Comparison of ENCODE assay signal across 38 cellular contexts in the genomic region with DNA sequence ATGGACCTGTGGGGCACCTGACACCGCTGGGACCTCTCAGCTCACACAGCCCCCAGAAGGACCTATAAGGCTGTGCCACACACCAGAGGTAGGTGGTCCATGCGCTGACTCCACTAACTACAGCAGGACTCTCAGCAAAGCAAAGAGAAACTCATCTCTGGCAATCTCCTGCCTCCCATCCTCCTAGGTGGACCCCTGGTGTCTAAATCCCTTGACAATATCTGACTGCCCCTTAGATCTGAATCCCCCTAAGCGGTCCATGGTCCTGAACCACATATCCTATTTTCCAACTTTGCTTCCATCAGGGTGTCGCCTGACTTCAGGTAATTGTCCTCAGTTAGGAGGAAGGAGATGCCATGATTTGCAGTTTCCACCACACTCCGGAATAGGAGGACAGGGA.
"Had no signal": no experiment of that assay in that cellular context is flagged by ENCODE, and none has a peak within 500 bp of the region (broad histone marks: within the 10 kb centered on the region; RNA-seq: fewer than 3 reads in every experiment).

No MANE protein-coding gene starts in this region.

- H3K4me1 Mint-ChIP-seq: activated naive CD4-positive, alpha-beta T cell treated with anti-CD3 and anti-CD28 coated beads, Interleukin-2, amount 10 ng/mL, durations not matched to agents 7 days and 5 days; activated naive CD4-positive, alpha-beta T cell treated with anti-CD3 and anti-CD28 coated beads, Interleukin-2, amount 50 U/mL, for 24 hours; activated naive CD8-positive, alpha-beta T cell treated with anti-CD3 and anti-CD28 coated beads for 36 hours; activated naive CD8-positive, alpha-beta T cell treated with anti-CD3 and anti-CD28 coated beads, Interleukin-2, amount 50 U/mL, for 24 hours; activated T-helper 17 cell treated with anti-CD3 and anti-CD28 coated beads, Interleukin-2, amount 50 U/mL, for 72 hours; central memory CD8-positive, alpha-beta T cell had no signal

- H3K4me3 Mint-ChIP-seq: activated naive CD4-positive, alpha-beta T cell treated with anti-CD3 and anti-CD28 coated beads for 36 hours; activated naive CD4-positive, alpha-beta T cell treated with anti-CD3 and anti-CD28 coated beads, Interleukin-2, amount 10 ng/mL, durations not matched to agents 7 days and 5 days; activated naive CD4-positive, alpha-beta T cell treated with anti-CD3 and anti-CD28 coated beads, Interleukin-2, amount 50 U/mL, for 24 hours; activated naive CD8-positive, alpha-beta T cell; activated naive CD8-positive, alpha-beta T cell treated with anti-CD3 and anti-CD28 coated beads for 36 hours; activated naive CD8-positive, alpha-beta T cell treated with anti-CD3 and anti-CD28 coated beads, Interleukin-2, amount 10 ng/mL, durations not matched to agents 7 days and 5 days; activated naive CD8-positive, alpha-beta T cell treated with anti-CD3 and anti-CD28 coated beads, Interleukin-2, amount 50 U/mL, for 24 hours; activated T-cell treated with anti-CD3 and anti-CD28 coated beads, Interleukin-2, amount 50 U/mL, for 24 hours; activated T-cell treated with anti-CD3 and anti-CD28 coated beads, Interleukin-2, amount 50 U/mL, for 4 hours; activated T-cell treated with anti-CD3 and anti-CD28 coated beads, Interleukin-2, amount 50 U/mL, for 72 hours; activated T-helper 1 cell treated with anti-CD3 and anti-CD28 coated beads, Interleukin-12 subunit alpha, Interleukin-12 subunit beta, Interleukin-2, Interleukin-4 antibody, amounts not matched to agents 30 ng/mL and 10 ng/mL and 1 ng/mL, durations not matched to agents 14 hours and 24 hours and 36 hours; activated T-helper 17 cell treated with anti-CD3 and anti-CD28 coated beads, Interleukin-2, amount 50 U/mL, for 72 hours; brain; central memory CD8-positive, alpha-beta T cell had no signal

- ATAC-seq: activated naive CD4-positive, alpha-beta T cell treated with anti-CD3 and anti-CD28 coated beads, Interleukin-2, amount 50 U/mL, for 72 hours; activated naive CD8-positive, alpha-beta T cell treated with anti-CD3 and anti-CD28 coated beads, Interleukin-2, amount 50 U/mL, for 24 hours; activated T-cell treated with anti-CD3 and anti-CD28 coated beads, Interleukin-2, amount 50 U/mL, for 4 hours; activated T-cell treated with anti-CD3 and anti-CD28 coated beads, Interleukin-2, amount 50 U/mL, for 72 hours; activated T-helper 17 cell treated with anti-CD3 and anti-CD28 coated beads, Interleukin-2, amount 50 U/mL, for 72 hours; body of pancreas had no signal

- H3K27me3 ChIP-seq: ascending aorta, body of pancreas, brain microvascular endothelial cell, breast epithelium, cardiac muscle cell had no signal

- H3K4me3 ChIP-seq: adrenal gland, ascending aorta, body of pancreas, breast epithelium, cardiac muscle cell had no signal

- H3K27me3 Mint-ChIP-seq: activated naive CD4-positive, alpha-beta T cell treated with anti-CD3 and anti-CD28 coated beads, Interleukin-2, amount 50 U/mL, for 24 hours; activated naive CD8-positive, alpha-beta T cell treated with anti-CD3 and anti-CD28 coated beads, Interleukin-2, amount 50 U/mL, for 24 hours; activated T-cell treated with anti-CD3 and anti-CD28 coated beads, Interleukin-2, amount 50 U/mL, for 24 hours; central memory CD8-positive, alpha-beta T cell had no signal

- H3K36me3 ChIP-seq: adrenal gland, ascending aorta, brain microvascular endothelial cell, breast epithelium, cardiac muscle cell had no signal

- H3K27ac ChIP-seq: adrenal gland, ascending aorta, body of pancreas, brain microvascular endothelial cell, breast epithelium, cardiac muscle cell had no signal

- H3K36me3 Mint-ChIP-seq: activated naive CD4-positive, alpha-beta T cell treated with anti-CD3 and anti-CD28 coated beads, Interleukin-2, amount 10 ng/mL, durations not matched to agents 7 days and 5 days; activated naive CD4-positive, alpha-beta T cell treated with anti-CD3 and anti-CD28 coated beads, Interleukin-2, amount 50 U/mL, for 24 hours; activated naive CD4-positive, alpha-beta T cell treated with anti-CD3 and anti-CD28 coated beads, Interleukin-2, amount 50 U/mL, for 72 hours; activated naive CD8-positive, alpha-beta T cell treated with anti-CD3 and anti-CD28 coated beads for 36 hours; activated naive CD8-positive, alpha-beta T cell treated with anti-CD3 and anti-CD28 coated beads, Interleukin-2, amount 10 ng/mL, durations not matched to agents 7 days and 5 days had no signal

- H3K9me3 Mint-ChIP-seq: activated naive CD4-positive, alpha-beta T cell treated with anti-CD3 and anti-CD28 coated beads for 36 hours; activated naive CD4-positive, alpha-beta T cell treated with anti-CD3 and anti-CD28 coated beads, Interleukin-2, amount 10 ng/mL, durations not matched to agents 7 days and 5 days; activated naive CD8-positive, alpha-beta T cell treated with anti-CD3 and anti-CD28 coated beads for 36 hours; activated naive CD8-positive, alpha-beta T cell treated with anti-CD3 and anti-CD28 coated beads, Interleukin-2, amount 10 ng/mL, durations not matched to agents 7 days and 5 days; activated naive CD8-positive, alpha-beta T cell treated with anti-CD3 and anti-CD28 coated beads, Interleukin-2, amount 50 U/mL, for 24 hours; activated T-cell treated with anti-CD3 and anti-CD28 coated beads, Interleukin-2, amount 50 U/mL, for 24 hours; activated T-cell treated with anti-CD3 and anti-CD28 coated beads, Interleukin-2, amount 50 U/mL, for 4 hours; activated T-helper 1 cell treated with anti-CD3 and anti-CD28 coated beads, Interleukin-12 subunit alpha, Interleukin-12 subunit beta, Interleukin-2, Interleukin-4 antibody, amounts not matched to agents 30 ng/mL and 10 ng/mL and 1 ng/mL, durations not matched to agents 14 hours and 24 hours and 36 hours; activated T-helper 2 cell treated with anti-CD3 and anti-CD28 coated beads, Interferon-gamma antibody, Interleukin-2, Interleukin-4, amounts not matched to agents 10 μg/mL and 5 μg/mL and 100 μg/mL, durations not matched to agents 14 hours and 24 hours and 36 hours had no signal

- H3K27ac Mint-ChIP-seq: activated naive CD4-positive, alpha-beta T cell treated with anti-CD3 and anti-CD28 coated beads for 36 hours; activated naive CD4-positive, alpha-beta T cell treated with anti-CD3 and anti-CD28 coated beads, Interleukin-2, amount 10 ng/mL, durations not matched to agents 7 days and 5 days; activated naive CD4-positive, alpha-beta T cell treated with anti-CD3 and anti-CD28 coated beads, Interleukin-2, amount 50 U/mL, for 24 hours; activated naive CD4-positive, alpha-beta T cell treated with anti-CD3 and anti-CD28 coated beads, Interleukin-2, amount 50 U/mL, for 72 hours; activated naive CD8-positive, alpha-beta T cell; activated naive CD8-positive, alpha-beta T cell treated with anti-CD3 and anti-CD28 coated beads for 36 hours; activated naive CD8-positive, alpha-beta T cell treated with anti-CD3 and anti-CD28 coated beads, Interleukin-2, amount 10 ng/mL, durations not matched to agents 7 days and 5 days; activated naive CD8-positive, alpha-beta T cell treated with anti-CD3 and anti-CD28 coated beads, Interleukin-2, amount 50 U/mL, for 24 hours; activated T-cell treated with anti-CD3 and anti-CD28 coated beads, Interleukin-2, amount 50 U/mL, for 24 hours; activated T-cell treated with anti-CD3 and anti-CD28 coated beads, Interleukin-2, amount 50 U/mL, for 72 hours; activated T-helper 1 cell treated with anti-CD3 and anti-CD28 coated beads, Interleukin-12 subunit alpha, Interleukin-12 subunit beta, Interleukin-2, Interleukin-4 antibody, amounts not matched to agents 30 ng/mL and 10 ng/mL and 1 ng/mL, durations not matched to agents 14 hours and 24 hours and 36 hours; activated T-helper 17 cell treated with anti-CD3 and anti-CD28 coated beads, Interleukin-2, amount 50 U/mL, for 72 hours; activated T-helper 2 cell treated with anti-CD3 and anti-CD28 coated beads, Interferon-gamma antibody, Interleukin-2, Interleukin-4, amounts not matched to agents 10 μg/mL and 5 μg/mL and 100 μg/mL, durations not matched to agents 14 hours and 24 hours and 36 hours; brain had no signal

- H3K4me1 ChIP-seq: adrenal gland, ascending aorta, body of pancreas, breast epithelium had no signal

- H3K9me3 ChIP-seq: adrenal gland, ascending aorta, body of pancreas, breast epithelium had no signal

- DNase-seq: activated effector memory CD4-positive, alpha-beta T cell treated with anti-CD3 and anti-CD28 coated beads, Interleukin-2, amount 50 U/mL, for 16 hours; activated effector memory CD4-positive, alpha-beta T cell treated with Interleukin-2 at 50 U/mL for 16 hours; activated gamma-delta T cell; activated gamma-delta T cell treated with Interleukin-2 at 50 U/mL for 16 hours; activated naive CD4-positive, alpha-beta T cell; activated naive CD4-positive, alpha-beta T cell treated with anti-CD3 and anti-CD28 coated beads for 36 hours; activated naive CD4-positive, alpha-beta T cell treated with anti-CD3 and anti-CD28 coated beads, Interleukin-2, amount 10 ng/mL, durations not matched to agents 7 days and 5 days; activated naive CD4-positive, alpha-beta T cell treated with anti-CD3 and anti-CD28 coated beads, Interleukin-2, amount 50 U/mL, for 16 hours; activated naive CD4-positive, alpha-beta T cell treated with Interleukin-2 at 50 U/mL for 16 hours; activated naive CD8-positive, alpha-beta T cell treated with anti-CD3 and anti-CD28 coated beads for 36 hours; activated naive CD8-positive, alpha-beta T cell treated with anti-CD3 and anti-CD28 coated beads, Interleukin-2, amount 10 ng/mL, durations not matched to agents 7 days and 5 days; activated naive CD8-positive, alpha-beta T cell treated with anti-CD3 and anti-CD28 coated beads, Interleukin-2, amount 50 U/mL, for 24 hours; activated T-cell treated with anti-CD3 and anti-CD28 coated beads, Interleukin-2, amount 50 U/mL, for 1 hour; activated T-cell treated with anti-CD3 and anti-CD28 coated beads, Interleukin-2, amount 50 U/mL, for 24 hours; activated T-cell treated with anti-CD3 and anti-CD28 coated beads, Interleukin-2, amount 50 U/mL, for 4 hours; activated T-cell treated with anti-CD3 and anti-CD28 coated beads, Interleukin-2, amount 50 U/mL, for 48 hours; activated T-cell treated with anti-CD3 and anti-CD28 coated beads, Interleukin-2, amount 50 U/mL, for 72 hours; adrenal gland; amniotic stem cell; amygdala; anterior cingulate cortex; aorta; body of pancreas; brain microvascular endothelial cell; caudate nucleus; central memory CD4-positive, alpha-beta T cell; cerebellar nuclear complex had no signal
